Comparison of ENCODE assay signal across 16 cellular contexts in genomic region chr18:66724664-66725356, GRCh38.
DNase-seq lines count a peak whose midpoint lies in the region; ATAC-seq and TF ChIP-seq lines count a peak whose summit lies in the region.
"Had no signal": no experiment of that assay in that cellular context is flagged by ENCODE, and none has a peak within 500 bp of the region (broad histone marks: within the 10 kb centered on the region; RNA-seq: fewer than 3 reads in every experiment).

No MANE protein-coding gene starts in this region.

- TF ChIP-seq CTCF in LNCaP clone FGC (IDR thresholded peaks at IDR 0.05; ENCODE audit: control insufficient read depth, extremely low read depth, insufficient read depth) (no peak), MCF 10A (IDR thresholded peaks at IDR 0.05; ENCODE audit: unreplicated experiment) (no peak), testis (IDR thresholded peaks at IDR 0.05) (no peak)

- peak; percentile 99 for ATAC-seq in left colon
- no peak for ATAC-seq in HG03571 (IDR thresholded peaks at IDR 0.05; ENCODE audit: unreplicated experiment)
- ATAC-seq in HG02798 (IDR thresholded peaks at IDR 0.05; ENCODE audit: poor library complexity, unreplicated experiment) = no peak
- ATAC-seq: activated CD4-positive, alpha-beta T cell treated with anti-CD3 and anti-CD28 coated beads for 36 hours; activated naive CD4-positive, alpha-beta T cell treated with anti-CD3 and anti-CD28 coated beads, Interleukin-2, amount 50 U/mL, for 72 hours had no signal

- POLR2A ChIA-PET in MCF 10A (lab: Yijun Ruan, JAX) = no interaction called here

- H3K4me3 ChIP-seq in LNCaP clone FGC (ENCODE audit: low read depth, low read length) (no peak overlapping the region), testis (no peak overlapping the region)
- H3K4me3 ChIP-seq: thoracic aorta had no signal

- no peak for TF ChIP-seq POLR2A in testis (IDR thresholded peaks at IDR 0.05)

- no peaks in the 10 kb centered on the region for H3K27me3 Mint-ChIP-seq in MCF 10A (ENCODE audit: insufficient read depth, unreplicated experiment)
- H3K27me3 Mint-ChIP-seq in activated naive CD8-positive, alpha-beta T cell treated with anti-CD3 and anti-CD28 coated beads for 36 hours = no peaks in the 10 kb centered on the region
- H3K27me3 Mint-ChIP-seq: activated CD4-positive, alpha-beta T cell treated with anti-CD3 and anti-CD28 coated beads for 36 hours; memory B cell had no signal

- no peaks in the 10 kb centered on the region for H3K9me3 ChIP-seq in testis
- H3K9me3 ChIP-seq: thoracic aorta had no signal

- 35 to 51% methylated on average over 5 of the region's 5 CpGs for WGBS in testis, 2 donors

- no peaks in the 10 kb centered on the region for H3K36me3 Mint-ChIP-seq in MCF 10A (ENCODE audit: insufficient read depth, unreplicated experiment)
- no peaks in the 10 kb centered on the region for H3K36me3 Mint-ChIP-seq in activated naive CD8-positive, alpha-beta T cell treated with anti-CD3 and anti-CD28 coated beads for 36 hours
- H3K36me3 Mint-ChIP-seq: activated naive CD4-positive, alpha-beta T cell treated with anti-CD3 and anti-CD28 coated beads, Interleukin-2, amount 50 U/mL, for 72 hours; memory B cell had no signal

- no peaks in the 10 kb centered on the region for H3K36me3 ChIP-seq in testis (ENCODE audit: low read depth, missing control alignments)
- H3K36me3 ChIP-seq: thoracic aorta had no signal

- H3K27ac ChIP-seq in testis = peak overlapping the region; percentile 52 to 73
- H3K27ac ChIP-seq: thoracic aorta had no signal

- no peaks in the 10 kb centered on the region for H3K9me3 Mint-ChIP-seq in MCF 10A (ENCODE audit: unreplicated experiment)
- no peaks in the 10 kb centered on the region for H3K9me3 Mint-ChIP-seq in activated naive CD8-positive, alpha-beta T cell treated with anti-CD3 and anti-CD28 coated beads for 36 hours
- H3K9me3 Mint-ChIP-seq: memory B cell had no signal

- H3K27me3 ChIP-seq in testis = no peaks in the 10 kb centered on the region

- H3K27ac Mint-ChIP-seq in MCF 10A (ENCODE audit: low read depth, unreplicated experiment) = no peak overlapping the region
- no peak overlapping the region for H3K27ac Mint-ChIP-seq in activated naive CD8-positive, alpha-beta T cell treated with anti-CD3 and anti-CD28 coated beads for 36 hours
- H3K27ac Mint-ChIP-seq: activated CD4-positive, alpha-beta T cell treated with anti-CD3 and anti-CD28 coated beads for 36 hours; activated naive CD4-positive, alpha-beta T cell treated with anti-CD3 and anti-CD28 coated beads, Interleukin-2, amount 50 U/mL, for 72 hours; memory B cell had no signal

- CTCF ChIA-PET in MCF 10A (lab: Yijun Ruan, JAX) = interaction anchor here (0.5 to 0.9 kb wide), 3 partner anchors 147 to 497 kb away, joined by 3 to 4 read pairs (median 3); no protein-coding TSS in a partner anchor

- no peaks in the 10 kb centered on the region for H3K4me1 Mint-ChIP-seq in MCF 10A (ENCODE audit: insufficient read depth, unreplicated experiment)
- H3K4me1 Mint-ChIP-seq in activated naive CD8-positive, alpha-beta T cell treated with anti-CD3 and anti-CD28 coated beads for 36 hours = no peaks in the 10 kb centered on the region
- H3K4me1 Mint-ChIP-seq: activated CD4-positive, alpha-beta T cell treated with anti-CD3 and anti-CD28 coated beads for 36 hours; memory B cell had no signal

- intact Hi-C loops in MCF 10A (cut with micrococcal nuclease) (no loop called here), left colon (cut with DNase I, micrococcal nuclease) (no loop called here), testis (cut with DNase I; ENCODE audit: low total_unique reads) (no loop called here)

- no peak overlapping the region for H3K4me3 Mint-ChIP-seq in MCF 10A (ENCODE audit: unreplicated experiment)
- H3K4me3 Mint-ChIP-seq in activated naive CD8-positive, alpha-beta T cell treated with anti-CD3 and anti-CD28 coated beads for 36 hours = no peak overlapping the region
- H3K4me3 Mint-ChIP-seq: activated CD4-positive, alpha-beta T cell treated with anti-CD3 and anti-CD28 coated beads for 36 hours; memory B cell had no signal

- DNase-seq in LNCaP clone FGC (ENCODE audit: low read depth) (peak; percentile 56), MCF 10A (ENCODE audit: unreplicated experiment) (peak; percentile 7), left colon (peak; percentile 22 to 54), testis (peak; percentile 38)
- DNase-seq in activated naive CD8-positive, alpha-beta T cell treated with anti-CD3 and anti-CD28 coated beads for 36 hours = no peak
- DNase-seq: activated CD4-positive, alpha-beta T cell treated with anti-CD3 and anti-CD28 coated beads for 36 hours; activated T-cell treated with anti-CD3 and anti-CD28 coated beads for 4 hours; NCI-H1105; NCI-H524 treated with DMSO at 0.1 percent for 48 hours; nucleus accumbens; RPMI8226 had no signal

- peaks cover 23% of the 10 kb centered on the region for H3K4me1 ChIP-seq in testis

- no TSS peak for BruUV-seq in MCF 10A (replicated peaks; lab: Mats Ljungman, UMichigan)
